In genomic region chrX:140505421-140506337, GRCh38 we compare ENCODE assay signal across 2 cellular contexts.
TF ChIP-seq lines count a peak whose summit lies in the region.

No MANE protein-coding gene starts in this region.

TF ChIP-seq in IMR-90, 13 proteins besides CTCF, POLR2A, EP300 and RAD21:
- TF ChIP-seq CHD1 (IDR thresholded peaks at IDR 0.05; ENCODE audit: low read depth, low read length) (no peak), SMC3 (IDR thresholded peaks at IDR 0.05; ENCODE audit: low read depth, low read length) (no peak), USF2 (IDR thresholded peaks at IDR 0.05; ENCODE audit: low read depth, low read length) (no peak), CEBPB (IDR thresholded peaks at IDR 0.05; ENCODE audit: low read depth, low read length) (no peak), NFE2L2 (IDR thresholded peaks at IDR 0.05; ENCODE audit: low read depth, low read length) (no peak), MXI1 (IDR thresholded peaks at IDR 0.05; ENCODE audit: borderline replicate concordance, low read depth, low read length) (no peak), MAZ (IDR thresholded peaks at IDR 0.05; ENCODE audit: borderline replicate concordance, low read depth, low read length) (no peak), FOS (IDR thresholded peaks at IDR 0.05; ENCODE audit: low read depth, low read length) (no peak), RFX5 (IDR thresholded peaks at IDR 0.05; ENCODE audit: low read depth, low read length) (no peak), BHLHE40 (IDR thresholded peaks at IDR 0.05; ENCODE audit: low read depth, low read length) (no peak), MAFK (IDR thresholded peaks at IDR 0.05; ENCODE audit: low read depth, low read length) (no peak), ELK1 (IDR thresholded peaks at IDR 0.05; ENCODE audit: borderline replicate concordance, low read depth, low read length) (no peak), RCOR1 (IDR thresholded peaks at IDR 0.05; ENCODE audit: insufficient replicate concordance, low read length) (no peak)

TF ChIP-seq in H1, 55 proteins besides CTCF, POLR2A, EP300 and RAD21:
- TF ChIP-seq ASH2L (IDR thresholded peaks at IDR 0.05; ENCODE audit: low read length) = peak; percentile 34
- TF ChIP-seq EZH2 (IDR thresholded peaks at IDR 0.05; ENCODE audit: low read depth, low read length, severe bottlenecking) = peak; percentile 35
- no peak for TF ChIP-seq MAFK (IDR thresholded peaks at IDR 0.05; ENCODE audit: low read depth, low read length)
- TF ChIP-seq SUZ12 (IDR thresholded peaks at IDR 0.05; ENCODE audit: low read length) = peak; percentile 39; the same call in 1 of the 2 replicates
- TF ChIP-seq KDM4A (IDR thresholded peaks at IDR 0.05; ENCODE audit: low read depth, low read length, severe bottlenecking) = peak; percentile 54
- 0 out of 2 replicates have a peak, but pooled peaks have one; percentile 45 for TF ChIP-seq RBBP5 (IDR thresholded peaks at IDR 0.05; ENCODE audit: borderline replicate concordance, low read depth, low read length)
- no peak for TF ChIP-seq HDAC2 (IDR thresholded peaks at IDR 0.05; ENCODE audit: borderline replicate concordance in 1 of 2, low read depth in 2 of 2, low read length in 2 of 2)
- TF ChIP-seq RNF2 (IDR thresholded peaks at IDR 0.05; ENCODE audit: borderline replicate concordance, low read depth, low read length, missing control alignments, poor library complexity, severe bottlenecking) = peak; percentile 27
